8 cellular contexts compared by ENCODE assay signal in the genomic region with DNA sequence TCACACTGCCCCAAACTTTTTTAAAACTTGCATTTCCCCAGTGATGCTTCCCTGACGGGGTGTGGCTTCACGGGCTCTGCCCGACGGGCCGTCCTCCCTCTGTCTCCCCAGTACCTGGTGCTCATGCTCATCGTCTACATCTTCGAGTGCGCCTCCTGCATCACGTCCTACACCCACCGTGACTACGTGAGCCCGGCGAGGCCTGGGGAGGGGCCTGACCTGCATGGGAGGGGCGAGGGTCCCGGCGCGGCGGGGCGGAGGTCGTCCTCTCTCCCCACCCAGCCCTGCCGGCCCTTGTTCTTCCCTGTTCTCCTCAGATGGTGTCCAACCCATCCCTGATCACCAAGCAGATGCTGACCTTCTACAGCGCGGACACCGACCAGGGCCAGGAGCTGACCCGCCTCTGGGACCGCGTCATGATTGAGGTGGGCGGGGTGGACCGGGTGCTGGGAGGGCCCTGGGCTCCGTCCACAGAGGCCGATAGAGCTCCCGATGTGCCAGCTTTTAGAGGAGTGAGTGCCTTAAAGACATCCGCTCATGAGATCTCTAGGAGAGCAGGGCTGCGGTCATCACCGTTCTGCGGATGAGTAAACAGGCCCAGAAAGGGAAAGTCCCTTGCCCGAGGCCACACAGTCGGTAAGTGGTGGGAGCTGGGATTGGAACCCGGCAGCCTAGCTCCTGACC.
DNase-seq lines count a peak whose midpoint lies in the region; ATAC-seq and TF ChIP-seq lines count a peak whose summit lies in the region.

No MANE protein-coding gene starts in this region.

- H3K79me2 ChIP-seq in parathyroid adenoma: no peaks in the 10 kb centered on the region

- peak overlapping the region; percentile 75 for H2AFZ ChIP-seq in parathyroid adenoma

- H3K4me2 ChIP-seq in parathyroid adenoma (ENCODE audit: low read length): peak overlapping the region; percentile 18

- no peaks in the 10 kb centered on the region for H3K9me3 ChIP-seq in parathyroid adenoma (ENCODE audit: control insufficient read depth, low read length)

- no peaks in the 10 kb centered on the region for H3K27me3 ChIP-seq in parathyroid adenoma (ENCODE audit: control insufficient read depth, insufficient read depth, low read length)

- H3K4me1 ChIP-seq in parathyroid adenoma: no peaks in the 10 kb centered on the region

- no peak for ATAC-seq in GM21576 (IDR thresholded peaks at IDR 0.05; ENCODE audit: unreplicated experiment)
- no peak for ATAC-seq in GM19452 (IDR thresholded peaks at IDR 0.05; ENCODE audit: unreplicated experiment)

- H3K4me3 ChIP-seq in parathyroid adenoma (ENCODE audit: low read depth, low read length): no peak overlapping the region

- no peaks in the 10 kb centered on the region for H3K36me3 ChIP-seq in parathyroid adenoma (ENCODE audit: control insufficient read depth, insufficient read depth, low read length)

- H3K9ac ChIP-seq in parathyroid adenoma: no peak overlapping the region

- H3K27ac ChIP-seq in parathyroid adenoma: no peak overlapping the region

- TF ChIP-seq CTCF in parathyroid adenoma (IDR thresholded peaks at IDR 0.05): no peak

- DNase-seq in DMS53 treated with DMSO at 0.1 percent for 48 hours (lab: John Stamatoyannopoulos, UW; ENCODE audit: unreplicated experiment): peak; percentile 69
- peak; percentile 32 to 65 for DNase-seq in NCI-H1930 (lab: John Stamatoyannopoulos, UW)
- DNase-seq in activated T-cell treated with anti-CD3 and anti-CD28 coated beads for 48 hours (ENCODE audit: low read depth): peak; percentile 50
- DNase-seq in fibroblast of peridontal ligament (ENCODE audit: extremely low read depth): peak; percentile 42
- no peak for DNase-seq in NCI-H187 (lab: John Stamatoyannopoulos, UW)

Comparison
In these comparisons a context has a peak if more than half of its experiments do, and no peak if none do; other contexts are left out.
1. DNase-seq: peak in DMS53 treated with DMSO at 0.1 percent for 48 hours (single experiment), NCI-H1930 (2 of 2), activated T-cell treated with anti-CD3 and anti-CD28 coated beads for 48 hours (single experiment) and fibroblast of peridontal ligament (single experiment); none in NCI-H187 (0 of 2).